In the genomic region with DNA sequence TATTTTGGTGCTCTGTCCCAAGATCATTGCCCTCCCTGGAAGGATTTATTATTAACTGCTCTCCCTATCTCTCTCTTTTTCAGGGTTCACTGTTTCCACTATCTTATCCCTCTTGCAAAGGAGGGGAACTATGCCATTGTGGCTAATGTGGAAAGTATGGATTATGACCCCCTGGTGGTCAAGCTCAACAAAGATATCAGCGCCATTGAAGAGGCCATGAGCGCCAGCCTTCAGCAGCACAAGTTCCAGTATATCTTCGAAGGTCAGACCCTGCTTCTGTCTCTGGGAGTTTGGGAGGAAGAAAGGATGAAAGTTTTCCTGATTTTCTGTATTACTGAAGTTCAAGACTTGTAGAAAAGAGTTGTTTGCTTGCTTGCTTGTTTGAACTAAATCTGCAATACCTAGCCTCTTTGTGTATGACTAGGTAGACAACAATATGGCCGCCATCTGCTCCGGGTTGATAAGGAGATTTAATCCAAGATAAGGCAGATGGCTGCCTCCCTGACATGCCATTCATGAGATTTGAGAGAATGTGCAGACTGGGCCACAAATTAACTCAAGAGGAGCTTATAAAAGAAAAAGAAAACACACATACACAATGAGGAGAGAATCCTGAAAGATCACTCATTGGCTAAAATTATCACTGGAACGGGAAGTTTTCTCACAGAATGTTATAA, we compare ENCODE assay signal across 15 cellular contexts.
"Had no signal": no experiment of that assay in that cellular context is flagged by ENCODE, and none has a peak within 500 bp of the region (broad histone marks: within the 10 kb centered on the region; RNA-seq: fewer than 3 reads in every experiment).

No MANE protein-coding gene starts in this region.

- H3K79me2 ChIP-seq: parathyroid adenoma had no signal

- H3K36me3 ChIP-seq: thyroid gland had no signal

- DNase-seq: activated B cell treated with CpG ODN at 0.5 μM for 24 hours; activated CD4-positive, alpha-beta memory T cell treated with anti-CD3 and anti-CD28 coated beads for 36 hours; activated CD4-positive, alpha-beta T cell treated with anti-CD3 and anti-CD28 coated beads for 4 hours; activated T-cell treated with anti-CD3 and anti-CD28 coated beads for 4 hours; caudate nucleus; dorsolateral prefrontal cortex; head of caudate nucleus; kidney; left lung; mammary epithelial cell; midbrain; sigmoid colon; stimulated activated naive CD4-positive, alpha-beta T cell; thyroid gland had no signal

- H3K4me1 ChIP-seq: left lung, sigmoid colon, thyroid gland had no signal

- H3K9ac ChIP-seq: parathyroid adenoma had no signal

- H2AFZ ChIP-seq: parathyroid adenoma had no signal

- H3K27ac ChIP-seq: dorsolateral prefrontal cortex, left lung, parathyroid adenoma, sigmoid colon, thyroid gland had no signal

- H3K4me3 ChIP-seq: dorsolateral prefrontal cortex, left lung, sigmoid colon, thyroid gland had no signal

- H3K9me3 ChIP-seq: left lung, sigmoid colon, thyroid gland had no signal

- H3K27me3 ChIP-seq: dorsolateral prefrontal cortex, left lung, sigmoid colon, thyroid gland had no signal

- ATAC-seq: left lung had no signal
